In genomic region chr1:241411776-241412338, GRCh38 we compare ENCODE assay signal across 19 cellular contexts. TPM values are rescaled to one million over a fixed set of nuclear protein-coding genes. Genes with fewer than 3 reads are reported as not detected.
"Had no signal": no experiment of that assay in that cellular context is flagged by ENCODE, and none has a peak within 500 bp of the region (broad histone marks: within the 10 kb centered on the region; RNA-seq: fewer than 3 reads in every experiment).

No MANE protein-coding gene starts in this region.

- H3K36me3 Mint-ChIP-seq: brain; naive thymus-derived CD4-positive, alpha-beta T cell; WTC11 had no signal

- H3K4me1 ChIP-seq: adrenal gland, heart left ventricle, uterus had no signal

- H3K27me3 ChIP-seq: adrenal gland, heart left ventricle, stomach, uterus had no signal

- H3K27ac Mint-ChIP-seq: activated naive CD4-positive, alpha-beta T cell treated with anti-CD3 and anti-CD28 coated beads for 36 hours; activated T-helper 17 cell treated with anti-CD3 and anti-CD28 coated beads, Interleukin-2, amount 50 U/mL, for 72 hours; brain; dendritic cell treated with granulocyte-macrophage colony-stimulating factor and Interleukin-4, amounts not matched to agents 40 ng/mL and 50 ng/mL, for 4 days; effector memory CD8-positive, alpha-beta T cell; naive thymus-derived CD4-positive, alpha-beta T cell; WTC11 had no signal

- H3K36me3 ChIP-seq: adrenal gland, heart left ventricle, stomach, uterus had no signal

- DNase-seq: activated CD4-positive, alpha-beta T cell treated with anti-CD3 and anti-CD28 coated beads for 48 hours; activated CD8-positive, alpha-beta memory T cell treated with anti-CD3 and anti-CD28 coated beads for 24 hours; activated naive CD4-positive, alpha-beta T cell treated with anti-CD3 and anti-CD28 coated beads for 36 hours; adrenal gland; effector memory CD8-positive, alpha-beta T cell; foreskin melanocyte; heart left ventricle; mammary epithelial cell; naive thymus-derived CD4-positive, alpha-beta T cell; posterior cingulate gyrus; stimulated activated CD4-positive, alpha-beta T cell treated with anti-CD3 and anti-CD28 coated beads, Interleukin-4, amount 100 ng/mL, for 4 hours; uterus had no signal

- H3K4me3 Mint-ChIP-seq: activated naive CD4-positive, alpha-beta T cell treated with anti-CD3 and anti-CD28 coated beads for 36 hours; activated T-helper 17 cell treated with anti-CD3 and anti-CD28 coated beads, Interleukin-2, amount 50 U/mL, for 72 hours; brain; dendritic cell treated with granulocyte-macrophage colony-stimulating factor and Interleukin-4, amounts not matched to agents 40 ng/mL and 50 ng/mL, for 4 days; effector memory CD8-positive, alpha-beta T cell; naive thymus-derived CD4-positive, alpha-beta T cell; WTC11 had no signal

- H3K9me3 ChIP-seq: adrenal gland, heart left ventricle, stomach, uterus had no signal

- H3K4me3 ChIP-seq: adrenal gland, heart left ventricle, stomach, uterus had no signal

- H3K9me3 Mint-ChIP-seq: activated naive CD4-positive, alpha-beta T cell treated with anti-CD3 and anti-CD28 coated beads for 36 hours; activated T-helper 17 cell treated with anti-CD3 and anti-CD28 coated beads, Interleukin-2, amount 50 U/mL, for 72 hours; brain; dendritic cell treated with granulocyte-macrophage colony-stimulating factor and Interleukin-4, amounts not matched to agents 40 ng/mL and 50 ng/mL, for 4 days; WTC11 had no signal

- H3K4me1 Mint-ChIP-seq: activated T-helper 17 cell treated with anti-CD3 and anti-CD28 coated beads, Interleukin-2, amount 50 U/mL, for 72 hours; brain; naive thymus-derived CD4-positive, alpha-beta T cell; WTC11 had no signal

- H3K27ac ChIP-seq: adrenal gland, epithelial cell of prostate, heart left ventricle, stomach, uterus had no signal

- H3K27me3 Mint-ChIP-seq: dendritic cell treated with granulocyte-macrophage colony-stimulating factor and Interleukin-4, amounts not matched to agents 40 ng/mL and 50 ng/mL, for 4 days had no signal

RNA-seq across cellular contexts. Expression of gene RGS7, which starts 54.9 kb away (rescaled TPM):
- total RNA-seq: activated naive CD4-positive, alpha-beta T cell treated with anti-CD3 and anti-CD28 coated beads for 36 hours; activated T-helper 17 cell treated with anti-CD3 and anti-CD28 coated beads, Interleukin-2, amount 50 U/mL, for 72 hours; heart left ventricle; mammary epithelial cell; naive thymus-derived CD4-positive, alpha-beta T cell; skeletal muscle tissue had no signal
